8 cellular contexts compared by ENCODE assay signal in genomic region chr2:27379840-27380625, GRCh38. TPM values are rescaled to one million over a fixed set of nuclear protein-coding genes. Genes with fewer than 3 reads are reported as not detected.
A peak's percentile ranks its signal among the peaks of the same experiment; 100 is the strongest.
DNase-seq lines count a peak whose midpoint lies in the region; ATAC-seq, FAIRE-seq and TF ChIP-seq lines count a peak whose summit lies in the region.

No MANE protein-coding gene starts in this region.

- FAIRE-seq in GM12892 (lab: Jason Lieb, UNC): peak; percentile 36

- no peaks in the 10 kb centered on the region for H3K27me3 ChIP-seq in HL-60 (ENCODE audit: insufficient read depth, poor library complexity, severe bottlenecking)
- H3K27me3 ChIP-seq in lower lobe of right lung (ENCODE audit: low read depth): no peaks in the 10 kb centered on the region

- intact Hi-C loops in lower lobe of right lung (cut with DNase I): no loop called here

- CTCF ChIA-PET in T-cell (lab: Charles Lee): interaction anchor here in 1 of 2 donors (0.5 to 1.4 kb wide), 4 partner anchors 10 to 60 kb away, joined by 3 to 5 read pairs (median 4); partner anchors contain the start of gene PPM1G

- no peaks in the 10 kb centered on the region for H3K9me3 Mint-ChIP-seq in T-cell
- peaks cover 0 to 3% of the 10 kb centered on the region in 2 donors for H3K9me3 Mint-ChIP-seq in stimulated activated naive B cell treated with anti-CD40 and anti-IgM and Interleukin-4, amounts not matched to agents 10 μg/mL and 1 μg/mL and 100 μg/mL, for 72 hours

- TF ChIP-seq POLR2A in GM12892 (IDR thresholded peaks at IDR 0.05; ENCODE audit: low read depth, low read length): no peak

- peak overlapping the region; percentile 85 to 87 (median 87) for H3K4me3 Mint-ChIP-seq in T-cell
- peak overlapping the region; percentile 91 to 94 for H3K4me3 Mint-ChIP-seq in stimulated activated naive B cell treated with anti-CD40 and anti-IgM and Interleukin-4, amounts not matched to agents 10 μg/mL and 1 μg/mL and 100 μg/mL, for 72 hours

- POLR2A ChIA-PET in T-cell (lab: Charles Lee): interaction anchor here (0.6 to 1.2 kb wide), 4 partner anchors 11 to 58 kb away, joined by 3 to 4 read pairs (median 4); no protein-coding TSS in a partner anchor

- H3K27me3 Mint-ChIP-seq in T-cell: no peaks in the 10 kb centered on the region
- no peaks in the 10 kb centered on the region for H3K27me3 Mint-ChIP-seq in stimulated activated naive B cell treated with anti-CD40 and anti-IgM and Interleukin-4, amounts not matched to agents 10 μg/mL and 1 μg/mL and 100 μg/mL, for 72 hours

- H3K36me3 ChIP-seq in lower lobe of right lung: peaks cover 71% of the 10 kb centered on the region

- H3K4me1 ChIP-seq in lower lobe of right lung: peaks cover 19% of the 10 kb centered on the region

- H3K4me3 ChIP-seq in HL-60 (replicated peaks; ENCODE audit: insufficient read depth, low read length): peak overlapping the region; percentile 77
- peak overlapping the region; percentile 73 for H3K4me3 ChIP-seq in lower lobe of right lung

- peaks cover 41% of the 10 kb centered on the region for H3K36me3 Mint-ChIP-seq in T-cell
- peaks cover 65 to 83% of the 10 kb centered on the region in 2 donors for H3K36me3 Mint-ChIP-seq in stimulated activated naive B cell treated with anti-CD40 and anti-IgM and Interleukin-4, amounts not matched to agents 10 μg/mL and 1 μg/mL and 100 μg/mL, for 72 hours

- no peak for DNase-seq in GM12892 (ENCODE audit: insufficient read length)
- peak; percentile 69 to 72 for DNase-seq in HL-60 (ENCODE audit: low read depth in 1 of 2, low spot score in 1 of 2)
- peak in 12 of 34 experiments; percentile 6 to 44 (median 26) for DNase-seq in T-cell
- DNase-seq in dermis blood vessel endothelial cell: peak; percentile 53
- DNase-seq in lower lobe of right lung: peak; percentile 85
- no peak for DNase-seq in stimulated activated naive B cell treated with anti-CD40 and anti-IgM and Interleukin-4, amounts not matched to agents 10 μg/mL and 1 μg/mL and 100 μg/mL, for 72 hours
- DNase-seq in effector CD8-positive, alpha-beta T cell (lab: John Stamatoyannopoulos, UW): no peak

- H3K9me3 ChIP-seq in lower lobe of right lung: no peaks in the 10 kb centered on the region

- TF ChIP-seq CTCF in 22Rv1 (IDR thresholded peaks at IDR 0.05) (no peak), HL-60 (IDR thresholded peaks at IDR 0.05; ENCODE audit: insufficient read depth, low read length) (no peak), lower lobe of right lung (IDR thresholded peaks at IDR 0.05) (no peak)

- H3K27ac ChIP-seq in 22Rv1: peak overlapping the region; percentile 92
- H3K27ac ChIP-seq in HL-60 (replicated peaks): peak overlapping the region; percentile 70
- peak overlapping the region; percentile 91 for H3K27ac ChIP-seq in lower lobe of right lung

- peak overlapping the region; percentile 88 to 94 for H3K27ac Mint-ChIP-seq in T-cell
- peak overlapping the region; percentile 97 for H3K27ac Mint-ChIP-seq in stimulated activated naive B cell treated with anti-CD40 and anti-IgM and Interleukin-4, amounts not matched to agents 10 μg/mL and 1 μg/mL and 100 μg/mL, for 72 hours

- ATAC-seq in T-cell (replicated peaks in 1 of 4) (peak; percentile 20 to 40 (median 34)), lower lobe of right lung (peak in 1 of 2 donors; percentile 60)
- peak; percentile 61 to 64 for ATAC-seq in stimulated activated naive B cell treated with anti-CD40 and anti-IgM and Interleukin-4, amounts not matched to agents 10 μg/mL and 1 μg/mL and 100 μg/mL, for 72 hours (replicated peaks)

- peaks cover 24 to 34% (median 32%) of the 10 kb centered on the region in 3 donors for H3K4me1 Mint-ChIP-seq in T-cell
- H3K4me1 Mint-ChIP-seq in stimulated activated naive B cell treated with anti-CD40 and anti-IgM and Interleukin-4, amounts not matched to agents 10 μg/mL and 1 μg/mL and 100 μg/mL, for 72 hours: peaks cover 54 to 75% of the 10 kb centered on the region in 2 donors

RNA-seq across cellular contexts. Expression of gene ZNF513, which starts 0.5 kb away (rescaled TPM):
- 3.7 TPM for polyA plus RNA-seq in GM12892 (2012; ENCODE audit: missing spikeins)
- total RNA-seq in T-cell: 10 to 100 TPM; 20.6 to 27.0 (median 21.9) TPM
- total RNA-seq in dermis blood vessel endothelial cell: 8.0 and 9.3 TPM in 2 replicates
- 13.9 TPM for total RNA-seq in lower lobe of right lung

RNA-seq across cellular contexts. Expression of gene SNX17, which starts 9.6 kb away (rescaled TPM):
- 62.5 TPM for polyA plus RNA-seq in GM12892 (2012; ENCODE audit: missing spikeins)
- total RNA-seq in T-cell (100 to 1,000 TPM in 3 of 5 donors, 10 to 100 TPM in 2; 77.9 to 130 (median 121) TPM), dermis blood vessel endothelial cell (143 and 158 TPM in 2 replicates), lower lobe of right lung (107 TPM)

RNA-seq across cellular contexts. Expression of gene EIF2B4, which starts 9.9 kb away (rescaled TPM):
- polyA plus RNA-seq in GM12892 (2012; ENCODE audit: missing spikeins): 25.9 TPM
- total RNA-seq in T-cell (10 to 100 TPM; 35.6 to 50.3 (median 40.5) TPM), dermis blood vessel endothelial cell (27.1 and 29.3 TPM in 2 replicates), lower lobe of right lung (32.9 TPM)

RNA-seq across cellular contexts. Expression of gene GTF3C2, which starts 23.5 kb away (rescaled TPM):
- polyA plus RNA-seq in GM12892 (2012; ENCODE audit: missing spikeins): 52.2 TPM
- 10 to 100 TPM; 69.8 to 89.9 (median 82.1) TPM for total RNA-seq in T-cell
- total RNA-seq in dermis blood vessel endothelial cell: 26.7 and 37.4 TPM in 2 replicates
- 56.4 TPM for total RNA-seq in lower lobe of right lung

RNA-seq across cellular contexts. Expression of gene PPM1G, which starts 29.4 kb away (rescaled TPM):
- polyA plus RNA-seq in GM12892 (2012; ENCODE audit: missing spikeins): 85.2 TPM
- total RNA-seq in T-cell (10 to 100 TPM; 40.9 to 65.9 (median 62.4) TPM), dermis blood vessel endothelial cell (109 and 164 TPM in 2 replicates), lower lobe of right lung (52.0 TPM)

Comparison
In these comparisons a context has a peak if more than half of its experiments do, and no peak if none do; other contexts are left out.
1. DNase-seq: peak in HL-60 (2 of 2), dermis blood vessel endothelial cell (single experiment) and lower lobe of right lung (single experiment); none in GM12892 (single experiment), stimulated activated naive B cell treated with anti-CD40 and anti-IgM and Interleukin-4, amounts not matched to agents 10 μg/mL and 1 μg/mL and 100 μg/mL, for 72 hours (single experiment) and effector CD8-positive, alpha-beta T cell (single experiment).
2. Peak in every context shown above with its lines, with median percentiles within 50 percentile points of each other: H3K27ac ChIP-seq.